In the genomic region with DNA sequence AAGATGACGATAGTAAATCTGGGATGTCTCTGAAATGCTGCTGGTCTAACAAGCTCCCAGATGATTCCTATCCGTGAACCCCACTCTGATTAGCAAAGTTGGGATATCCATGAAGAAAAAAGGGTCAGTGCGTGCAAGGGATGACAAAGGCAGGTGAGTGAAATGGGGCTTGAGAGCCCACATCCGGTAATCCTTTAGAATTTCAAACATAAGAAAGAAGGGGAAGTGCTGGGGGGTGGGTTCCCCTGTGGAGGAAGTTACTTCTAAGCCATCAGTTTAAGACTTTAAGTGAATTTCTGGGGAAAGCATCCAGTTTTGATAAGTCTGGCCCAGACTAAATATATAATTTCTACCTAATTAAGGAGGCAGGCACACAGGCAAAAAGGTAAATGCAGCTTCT, we compare ENCODE assay signal across 17 cellular contexts.
DNase-seq lines count a peak whose midpoint lies in the region; ATAC-seq, FAIRE-seq and TF ChIP-seq lines count a peak whose summit lies in the region.
"Had no signal": no experiment of that assay in that cellular context is flagged by ENCODE, and none has a peak within 500 bp of the region (broad histone marks: within the 10 kb centered on the region; RNA-seq: fewer than 3 reads in every experiment).

No MANE protein-coding gene starts in this region.

- no peak overlapping the region for H3K56ac ChIP-seq in H1 (replicated peaks; ENCODE audit: insufficient read length, low read depth, low read length)

- H2BK15ac ChIP-seq in H1 (ENCODE audit: low read length): no peak overlapping the region

- H3K9me3 Mint-ChIP-seq in GM23338: peaks cover 17% of the 10 kb centered on the region; the same call in 2 of the 3 replicates

- no peaks in the 10 kb centered on the region for H3K79me1 ChIP-seq in H1 (ENCODE audit: low read depth, low read length)

- no peak; a peak in 1 of 3 replicates for TF ChIP-seq EP300 in H1 (IDR thresholded peaks at IDR 0.05; ENCODE audit: borderline replicate concordance in 1 of 2, low read depth in 2 of 2, low read length in 2 of 2)

- no peak overlapping the region for H2BK120ac ChIP-seq in H1 (replicated peaks; ENCODE audit: low read depth, low read length)

- H2BK12ac ChIP-seq in H1 (ENCODE audit: low read depth, low read length): no peak overlapping the region

- H3K4ac ChIP-seq in H1 (replicated peaks; ENCODE audit: insufficient read length, low read depth, low read length): no peak overlapping the region

- H3K27me3 ChIP-seq in GM23338 (ENCODE audit: insufficient read depth): no peaks in the 10 kb centered on the region
- H3K27me3 ChIP-seq in H1 (replicated peaks in 1 of 4; ENCODE audit: control insufficient read depth in 3 of 4, extremely low read depth in 1 of 4, insufficient read depth in 3 of 4, low read length in 3 of 4): no peaks in the 10 kb centered on the region

- H2AFZ ChIP-seq in GM23338: no peak overlapping the region
- H2AFZ ChIP-seq in H1 (ENCODE audit: low read length): peak overlapping the region; percentile 15; the same call in 1 of the 2 replicates

- no peaks in the 10 kb centered on the region; the same call in 2 of the 3 replicates for H3K36me3 Mint-ChIP-seq in GM23338 (ENCODE audit: low read depth)

- peak; percentile 50 for ATAC-seq in GM23338
- ATAC-seq in sciatic nerve: no peak
- ATAC-seq in HG02884 (IDR thresholded peaks at IDR 0.05; ENCODE audit: unreplicated experiment): no peak
- ATAC-seq: A549 had no signal

- no peak for FAIRE-seq in H1 (lab: Jason Lieb, UNC)
- FAIRE-seq: A549 had no signal

- no peak overlapping the region for H3K27ac Mint-ChIP-seq in GM23338
- H3K27ac Mint-ChIP-seq: CD4-positive, alpha-beta T cell had no signal

- H3K27ac ChIP-seq in GM23338 (ENCODE audit: low read depth) (no peak overlapping the region), H1 (ENCODE audit: low read depth, low read length) (no peak overlapping the region)
- H3K27ac ChIP-seq: 22Rv1, A549, C4-2B had no signal

- no peaks in the 10 kb centered on the region for H3K79me2 ChIP-seq in GM23338 (replicated peaks; ENCODE audit: insufficient read depth)
- no peaks in the 10 kb centered on the region for H3K79me2 ChIP-seq in H1 (ENCODE audit: control insufficient read depth in 1 of 2, insufficient read depth in 2 of 2, low read length in 2 of 2)

- H3K9ac ChIP-seq in H1 (replicated peaks in 1 of 4; ENCODE audit: extremely low read depth in 1 of 4, low read depth in 3 of 4, low read length in 3 of 4): no peak overlapping the region

- no peak for TF ChIP-seq RAD21 in H1 (IDR thresholded peaks at IDR 0.05 in 1 of 2, conservative IDR thresholded peaks at IDR 0.05 in 1 of 2; ENCODE audit: low read depth in 2 of 2, low read length in 2 of 2)

- H2BK20ac ChIP-seq in H1 (ENCODE audit: low read length): peak overlapping the region; percentile 76; the same call in 1 of the 2 replicates

- 0 out of 2 replicates have a peak, but pooled peaks cover 11% of the 10 kb centered on the region for H3K9me2 ChIP-seq in GM23338 (ENCODE audit: insufficient read depth)

- H4K8ac ChIP-seq in H1 (ENCODE audit: extremely low read depth, insufficient read depth, low read length): peak overlapping the region; percentile 17; the same call in 1 of the 2 replicates

- H3K4me3 Mint-ChIP-seq in GM23338: no peak overlapping the region
- H3K4me3 Mint-ChIP-seq: CD4-positive, alpha-beta T cell had no signal

- H3K23ac ChIP-seq in H1 (ENCODE audit: insufficient read length): no peak overlapping the region

- peak overlapping the region; percentile 67; the same call in 1 of the 2 replicates for H3K18ac ChIP-seq in H1 (ENCODE audit: extremely low read depth, low read length)

- H3K9me3 ChIP-seq in H1 (ENCODE audit: insufficient read depth in 2 of 2, low read depth in 1 of 2, low read length in 1 of 2): no peaks in the 10 kb centered on the region
- H3K9me3 ChIP-seq: A549 had no signal

- 68% methylated on average over 4 of the region's 4 CpGs; no CpG with 5 or more reads in 1 of the 2 experiments for WGBS in H1 (ENCODE audit: extremely low coverage in 1 of 2, insufficient coverage in 1 of 2, insufficient read length in 1 of 2, insufficient replicate concordance in 2 of 2, low coverage in 1 of 2, low lambda C conversion rate in 2 of 2, missing lambda C conversion rate in 1 of 2), 2 experiments

- H3K4me1 Mint-ChIP-seq in GM23338: peaks cover 20% of the 10 kb centered on the region

- H3K27me3 Mint-ChIP-seq in GM23338 (ENCODE audit: insufficient read depth, low read depth, poor library complexity): no peaks in the 10 kb centered on the region

- POLR2A ChIA-PET in H1 (lab: Charles Lee; ENCODE audit: partially characterized antibody): no interaction called here

- H3K14ac ChIP-seq in H1 (ENCODE audit: insufficient read length): no peak overlapping the region

- CTCF ChIA-PET in H1 (lab: Charles Lee; ENCODE audit: partially characterized antibody): interaction anchor here (0.6 to 1.0 kb wide), 2 partner anchors 673 to 1004 kb away, joined by 3 to 4 read pairs; no protein-coding TSS in a partner anchor

- TF ChIP-seq POLR2A in H1 (IDR thresholded peaks at IDR 0.05; ENCODE audit: control extremely low read depth in 1 of 2, low read depth in 2 of 2, low read length in 2 of 2): no peak

- peak overlapping the region; percentile 44 for H4K5ac ChIP-seq in H1 (ENCODE audit: insufficient read length, low read depth, low read length)

- peak overlapping the region; percentile 84 for H4K91ac ChIP-seq in H1 (replicated peaks; ENCODE audit: insufficient read length, low read length)

- peak overlapping the region; percentile 73; the same call in 1 of the 2 replicates for H2BK5ac ChIP-seq in H1 (ENCODE audit: low read depth, low read length)

- no peak overlapping the region; the same call in 1 of the 2 replicates for H2AK5ac ChIP-seq in H1 (ENCODE audit: low read depth, low read length)

- TF ChIP-seq CTCF in GM23338 (conservative IDR thresholded peaks at IDR 0.05; ENCODE audit: low read depth in 2 of 2) (no peak), H1 (IDR thresholded peaks at IDR 0.05; ENCODE audit: control extremely low read depth in 1 of 3, insufficient read depth in 1 of 3, low read depth in 1 of 3, low read length in 3 of 3) (no peak)

- peak overlapping the region; percentile 13; the same call in 1 of the 2 replicates for H3K4me3 ChIP-seq in GM23338
- no peak overlapping the region for H3K4me3 ChIP-seq in Jurkat, Clone E6-1 (ENCODE audit: low read length)
- no peak overlapping the region for H3K4me3 ChIP-seq in H1 (ENCODE audit: extremely low read depth in 1 of 4, insufficient read depth in 2 of 4, low read depth in 3 of 4, low read length in 4 of 4)
- H3K4me3 ChIP-seq: A549 had no signal

- H3K4me1 ChIP-seq in GM23338 (ENCODE audit: insufficient read depth) (peaks cover 16% of the 10 kb centered on the region; the same call in 1 of the 2 replicates), H1 (replicated peaks in 1 of 4; ENCODE audit: control insufficient read depth in 3 of 4, insufficient read depth in 4 of 4, low read length in 3 of 4) (peaks cover 0 to 7% (median 1%) of the 10 kb centered on the region in 4 experiments; a peak in 2 of 7 replicates)
- H3K4me1 ChIP-seq: A549 had no signal

- no peaks in the 10 kb centered on the region for H3K36me3 ChIP-seq in GM23338 (ENCODE audit: insufficient read depth)
- no peaks in the 10 kb centered on the region for H3K36me3 ChIP-seq in H1 (ENCODE audit: control insufficient read depth in 2 of 4, insufficient read depth in 4 of 4, low read length in 3 of 4)

- H4K20me1 ChIP-seq in GM23338 (replicated peaks; ENCODE audit: insufficient read depth) (no peaks in the 10 kb centered on the region), H1 (replicated peaks in 1 of 2; ENCODE audit: control insufficient read depth in 1 of 2, insufficient read depth in 2 of 2, low read length in 2 of 2) (no peaks in the 10 kb centered on the region)

- no peaks in the 10 kb centered on the region for H3F3A ChIP-seq in GM23338 (replicated peaks; ENCODE audit: low read depth)

- H3K23me2 ChIP-seq in H1 (ENCODE audit: low read depth, low read length): no peaks in the 10 kb centered on the region; the same call in 1 of the 2 replicates

- peak overlapping the region; percentile 46; the same call in 1 of the 2 replicates for H3K4me2 ChIP-seq in GM23338
- no peak overlapping the region for H3K4me2 ChIP-seq in H1 (ENCODE audit: insufficient read depth in 1 of 2, low read depth in 2 of 2, low read length in 2 of 2)
- H3K4me2 ChIP-seq: A549 had no signal

- intact Hi-C loops in sciatic nerve (cut with DNase I): no loop called here

- DNase-seq in GM23338 (ENCODE audit: low spot score) (peak; percentile 43), NOMO-1 treated with DMSO at 0.1 percent for 48 hours (lab: John Stamatoyannopoulos, UW; ENCODE audit: unreplicated experiment) (peak; percentile 28), H1 (ENCODE audit: low read depth in 1 of 2, low spot score in 2 of 2) (no peak), sciatic nerve (ENCODE audit: low spot score) (no peak), COLO668 (lab: John Stamatoyannopoulos, UW; ENCODE audit: unreplicated experiment) (no peak)
- peak; percentile 17 for DNase-seq in Jurkat, Clone E6-1 (ENCODE audit: low read depth, low spot score)
- no peak for DNase-seq in effector CD4-positive, alpha-beta T cell
- DNase-seq: AML-193; CD4-positive, alpha-beta T cell; DMS79 treated with DMSO at 0.1 percent for 48 hours; GF-D8; GOT3; HCEC 1CT had no signal

TF ChIP-seq in GM23338, 12 proteins besides CTCF, POLR2A, EP300 and RAD21 (continues in another document):
- TF ChIP-seq POLR2AphosphoS5 (IDR thresholded peaks at IDR 0.05; ENCODE audit: low read depth) (no peak), STAT1 (IDR thresholded peaks at IDR 0.05; ENCODE audit: unreplicated experiment) (no peak)

TF ChIP-seq in H1, 55 proteins besides CTCF, POLR2A, EP300 and RAD21:
- TF ChIP-seq CBX5 (IDR thresholded peaks at IDR 0.05; ENCODE audit: low read depth, low read length) (no peak), TCF12 (IDR thresholded peaks at IDR 0.05; ENCODE audit: low read depth, low read length) (no peak), YY1 (IDR thresholded peaks at IDR 0.05; ENCODE audit: low read depth, low read length) (no peak), FOSL1 (IDR thresholded peaks at IDR 0.05; ENCODE audit: insufficient read depth, low read depth, low read length) (no peak), SRF (IDR thresholded peaks at IDR 0.05; ENCODE audit: low read depth, low read length) (no peak), HDAC2 (IDR thresholded peaks at IDR 0.05; ENCODE audit: borderline replicate concordance in 1 of 2, low read depth in 2 of 2, low read length in 2 of 2) (no peak)

Comparison
In these comparisons a context has a peak if more than half of its experiments do, and no peak if none do; other contexts are left out.
1. DNase-seq: peak in GM23338 (single experiment), Jurkat, Clone E6-1 (single experiment) and NOMO-1 treated with DMSO at 0.1 percent for 48 hours (single experiment); none in H1 (0 of 2), sciatic nerve (single experiment), effector CD4-positive, alpha-beta T cell (single experiment) and COLO668 (single experiment).